Comparison of ENCODE assay signal across 8 cellular contexts in genomic region chr2:226118471-226119429, GRCh38.
DNase-seq lines count a peak whose midpoint lies in the region; ATAC-seq and TF ChIP-seq lines count a peak whose summit lies in the region.

No MANE protein-coding gene starts in this region.

- CTCF ChIA-PET in CD8-positive, alpha-beta memory T cell (lab: Charles Lee): no interaction called here

- no peak overlapping the region for H3K27ac Mint-ChIP-seq in CD8-positive, alpha-beta memory T cell

- intact Hi-C loops in prostate gland (cut with DNase I): no loop called here

- H3K27me3 Mint-ChIP-seq in CD8-positive, alpha-beta memory T cell: no peaks in the 10 kb centered on the region

- H3K4me1 Mint-ChIP-seq in CD8-positive, alpha-beta memory T cell: no peaks in the 10 kb centered on the region

- peaks cover 64% of the 10 kb centered on the region for H3K4me1 ChIP-seq in RWPE2 (ENCODE audit: insufficient read depth, poor library complexity, severe bottlenecking)
- no peaks in the 10 kb centered on the region for H3K4me1 ChIP-seq in prostate gland (replicated peaks)
- no peaks in the 10 kb centered on the region for H3K4me1 ChIP-seq in CD8-positive, alpha-beta memory T cell (ENCODE audit: insufficient read depth, low read length)

- no peak for TF ChIP-seq POLR2A in prostate gland (IDR thresholded peaks at IDR 0.05)

- no peaks in the 10 kb centered on the region for H3K27me3 ChIP-seq in RWPE2 (ENCODE audit: insufficient read depth, poor library complexity, severe bottlenecking)
- H3K27me3 ChIP-seq in prostate gland (replicated peaks; ENCODE audit: insufficient read depth): no peaks in the 10 kb centered on the region
- H3K27me3 ChIP-seq in CD8-positive, alpha-beta memory T cell (ENCODE audit: insufficient read depth, low read length, poor library complexity, severe bottlenecking): no peaks in the 10 kb centered on the region

- H3K36me3 ChIP-seq in RWPE2 (ENCODE audit: low read depth) (0 out of 2 replicates have a peak, but pooled peaks cover 6% of the 10 kb centered on the region), prostate gland (no peaks in the 10 kb centered on the region)
- H3K36me3 ChIP-seq in CD8-positive, alpha-beta memory T cell (ENCODE audit: insufficient read depth, low read length): no peaks in the 10 kb centered on the region

- 43% methylated on average over 10 of the region's 10 CpGs for WGBS in prostate gland

- peak; percentile 58 for ATAC-seq in RWPE2 (ENCODE audit: low read depth)
- ATAC-seq in GM18502 (IDR thresholded peaks at IDR 0.05; ENCODE audit: poor library complexity, unreplicated experiment): no peak
- ATAC-seq in GM19397 (IDR thresholded peaks at IDR 0.05; ENCODE audit: unreplicated experiment): no peak
- no peak for ATAC-seq in GM18868 (IDR thresholded peaks at IDR 0.05; ENCODE audit: unreplicated experiment)

- H3K27ac ChIP-seq in RWPE2 (ENCODE audit: poor library complexity, severe bottlenecking) (peak overlapping the region; percentile 99), prostate gland (no peak overlapping the region)
- H3K27ac ChIP-seq in CD8-positive, alpha-beta memory T cell (ENCODE audit: low read depth, low read length): no peak overlapping the region

- H3K4me3 ChIP-seq in RWPE2 (ENCODE audit: severe bottlenecking) (no peak overlapping the region), fibroblast of pulmonary artery (replicated peaks; ENCODE audit: low read depth, low read length) (peak overlapping the region; percentile 21), prostate gland (no peak overlapping the region)
- H3K4me3 ChIP-seq in CD8-positive, alpha-beta memory T cell (ENCODE audit: low read length): no peak overlapping the region

- DNase-seq in EL (peak; percentile 91), RWPE2 (ENCODE audit: low spot score) (no peak), fibroblast of pulmonary artery (ENCODE audit: low read depth) (peak; percentile 99), prostate gland (ENCODE audit: low spot score) (peak; percentile 26)
- no peak for DNase-seq in CD8-positive, alpha-beta memory T cell

- POLR2A ChIA-PET in CD8-positive, alpha-beta memory T cell (lab: Charles Lee): no interaction called here

- H3K9me3 Mint-ChIP-seq in CD8-positive, alpha-beta memory T cell: peaks cover 0 to 6% (median 0%) of the 10 kb centered on the region in 5 donors

- TF ChIP-seq CTCF in RWPE2 (IDR thresholded peaks at IDR 0.05; ENCODE audit: poor library complexity, severe bottlenecking) (no peak), fibroblast of pulmonary artery (IDR thresholded peaks at IDR 0.05; ENCODE audit: low read length, missing control alignments) (no peak), prostate gland (IDR thresholded peaks at IDR 0.05) (no peak)

- H3K9me3 ChIP-seq in RWPE2 (ENCODE audit: severe bottlenecking) (no peaks in the 10 kb centered on the region), prostate gland (no peaks in the 10 kb centered on the region)
- no peaks in the 10 kb centered on the region for H3K9me3 ChIP-seq in CD8-positive, alpha-beta memory T cell (ENCODE audit: low read length)

- H3K4me3 Mint-ChIP-seq in CD8-positive, alpha-beta memory T cell: no peak overlapping the region

- H3K36me3 Mint-ChIP-seq in CD8-positive, alpha-beta memory T cell: no peaks in the 10 kb centered on the region

Comparison
In these comparisons a context has a peak if more than half of its experiments do, and no peak if none do; other contexts are left out.
1. DNase-seq: peak in EL (single experiment), fibroblast of pulmonary artery (single experiment) and prostate gland (single experiment); none in RWPE2 (single experiment) and CD8-positive, alpha-beta memory T cell (0 of 5).